14 cellular contexts compared by ENCODE assay signal in the genomic region with DNA sequence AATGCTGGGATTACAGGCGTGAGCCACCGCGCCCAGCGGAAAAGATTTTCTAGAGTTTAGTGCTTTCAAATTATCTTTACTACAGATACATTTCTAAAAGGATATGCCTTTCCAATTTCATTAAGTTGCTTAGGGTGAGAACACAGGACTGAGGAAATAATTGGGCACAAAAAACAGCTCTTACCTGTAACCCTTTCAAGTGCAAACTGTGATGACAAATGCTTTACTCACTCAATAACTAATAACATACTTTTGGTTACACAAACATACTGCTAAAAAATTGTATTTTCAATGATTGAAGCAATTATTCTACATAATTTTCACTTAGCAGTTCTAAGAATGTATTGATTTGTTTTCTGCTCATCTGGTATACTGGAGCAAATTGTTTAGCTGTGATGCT. TPM values are rescaled to one million over a fixed set of nuclear protein-coding genes. Genes with fewer than 3 reads are reported as not detected.
DNase-seq lines count a peak whose midpoint lies in the region; ATAC-seq, FAIRE-seq and TF ChIP-seq lines count a peak whose summit lies in the region.
"Had no signal": no experiment of that assay in that cellular context is flagged by ENCODE, and none has a peak within 500 bp of the region (broad histone marks: within the 10 kb centered on the region; RNA-seq: fewer than 3 reads in every experiment).

No MANE protein-coding gene starts in this region.

- no peak overlapping the region for H2AFZ ChIP-seq in HCT116 (ENCODE audit: low read depth, low read length, poor library complexity, severe bottlenecking)

- TF ChIP-seq CTCF in A549 (IDR thresholded peaks at IDR 0.05) = no peak
- TF ChIP-seq CTCF in HCT116 (IDR thresholded peaks at IDR 0.05 in 2 of 3, conservative IDR thresholded peaks at IDR 0.05 in 1 of 3; ENCODE audit: borderline replicate concordance in 1 of 3, insufficient read depth in 1 of 3, low read depth in 2 of 3, low read length in 2 of 3) = no peak
- TF ChIP-seq CTCF in epithelial cell of esophagus (IDR thresholded peaks at IDR 0.05; ENCODE audit: insufficient read depth, low read depth, low read length, missing control alignments) = no peak
- TF ChIP-seq CTCF in psoas muscle (IDR thresholded peaks at IDR 0.05) = no peak
- no peak for TF ChIP-seq CTCF in omental fat pad (IDR thresholded peaks at IDR 0.05)
- no peak for TF ChIP-seq CTCF in esophagus squamous epithelium (IDR thresholded peaks at IDR 0.05)

- no peak for TF ChIP-seq EP300 in A549 (IDR thresholded peaks at IDR 0.05)

- H3K36me3 ChIP-seq in HCT116 (ENCODE audit: control insufficient read depth in 1 of 2, insufficient read depth in 2 of 2, low read length in 2 of 2) (peaks cover 0 to 12% of the 10 kb centered on the region in 2 experiments; a peak in 1 of 4 replicates), psoas muscle (ENCODE audit: insufficient read depth in 1 of 2, low read depth in 1 of 2) (no peaks in the 10 kb centered on the region), esophagus squamous epithelium (no peaks in the 10 kb centered on the region)

- H3K27ac ChIP-seq in A549 (peak overlapping the region; percentile 83 to 89; a peak in 4 of 6 replicates), HCT116 (ENCODE audit: low read depth, low read length) (peak overlapping the region; percentile 89), psoas muscle (peak overlapping the region; percentile 79), esophagus squamous epithelium (no peak overlapping the region)

- TF ChIP-seq RAD21 in A549 (conservative IDR thresholded peaks at IDR 0.05 in 1 of 2, IDR thresholded peaks at IDR 0.05 in 1 of 2) (no peak), HCT116 (IDR thresholded peaks at IDR 0.05; ENCODE audit: low read depth) (no peak)

- H3K4me1 ChIP-seq in A549 (peaks cover 56% of the 10 kb centered on the region), HCT116 (ENCODE audit: control insufficient read depth in 1 of 2, insufficient read depth in 2 of 2, low read length in 2 of 2) (peaks cover 62 to 100% of the 10 kb centered on the region in 2 experiments), psoas muscle (peaks cover 30% of the 10 kb centered on the region), esophagus squamous epithelium (peaks cover 0 to 23% (median 0%) of the 10 kb centered on the region in 3 donors)
- H3K4me1 ChIP-seq: Caco-2 had no signal

- H3K4me3 ChIP-seq in A549 (no peak overlapping the region), HCT116 (replicated peaks in 1 of 2; ENCODE audit: low read depth in 1 of 2, low read length in 2 of 2) (peak overlapping the region; percentile 64 to 82), epithelial cell of esophagus (ENCODE audit: low read length) (no peak overlapping the region), psoas muscle (no peak overlapping the region), esophagus squamous epithelium (no peak overlapping the region)

- WGBS in A549 (ENCODE audit: missing lambda C conversion rate) = 98% methylated on average over 4 of the region's 4 CpGs
- 98 to 99% (median 99%) methylated on average over 4 of the region's 4 CpGs for WGBS in psoas muscle, 3 donors
- WGBS in esophagus squamous epithelium, 2 donors = 95 to 97% methylated on average over 4 of the region's 4 CpGs

- DNase-seq in A549 (ENCODE audit: low read depth in 1 of 2, low spot score in 1 of 2) = no peak
- no peak for DNase-seq in HCT116 (ENCODE audit: low read depth, low spot score)
- peak; percentile 41 for DNase-seq in epithelial cell of esophagus (ENCODE audit: low read depth)
- DNase-seq in psoas muscle = no peak
- DNase-seq in G401 (ENCODE audit: low spot score) = no peak
- DNase-seq in omental fat pad (ENCODE audit: low spot score) = no peak
- DNase-seq in esophagus squamous epithelium (lab: John Stamatoyannopoulos, UW) = no peak
- DNase-seq: 8988T; Caco-2; CD8-positive, alpha-beta memory T cell; DND-41; GF-D8; HCEC 1CT had no signal

- H3K79me2 ChIP-seq in HCT116 (ENCODE audit: insufficient read depth, low read length) = peaks cover 55% of the 10 kb centered on the region

- TF ChIP-seq POLR2A in A549 (IDR thresholded peaks at IDR 0.05; ENCODE audit: low read length) (no peak), HCT116 (IDR thresholded peaks at IDR 0.05; ENCODE audit: borderline replicate concordance, extremely low read depth, insufficient read depth, insufficient read length) (no peak), esophagus squamous epithelium (IDR thresholded peaks at IDR 0.05) (no peak)

- H3K9me3 ChIP-seq in A549 = no peaks in the 10 kb centered on the region
- H3K9me3 ChIP-seq in HCT116 (ENCODE audit: control insufficient read depth in 1 of 2, insufficient read depth in 1 of 2, low read depth in 1 of 2, low read length in 2 of 2) = no peaks in the 10 kb centered on the region
- H3K9me3 ChIP-seq in psoas muscle = no peaks in the 10 kb centered on the region
- no peaks in the 10 kb centered on the region for H3K9me3 ChIP-seq in esophagus squamous epithelium
- H3K9me3 ChIP-seq: Caco-2 had no signal

- no peaks in the 10 kb centered on the region for H4K20me1 ChIP-seq in HCT116 (ENCODE audit: insufficient read depth)

- POLR2A ChIA-PET in A549 (lab: Yijun Ruan, JAX) (no interaction called here), HCT116 (lab: Charles Lee) (interaction anchor here (0.7 to 3.1 kb wide), 17 partner anchors 10 to 294 kb away, joined by 3 to 18 read pairs (median 4); partner anchors contain the start of gene PALLD)

- peak overlapping the region; percentile 87 for H3K9ac ChIP-seq in HCT116 (ENCODE audit: low read length)

- in situ Hi-C loops in G401 (cut with HindIII; ENCODE audit: low sequenced_read_pairs) = no loop called here

- RAD21 ChIA-PET in HCT116 (lab: Charles Lee; ENCODE audit: low non-redundant PET in 1 of 2, low total read pairs in 2 of 2, uncharacterized antibody in 2 of 2, unreplicated experiment in 2 of 2) = no interaction called here

- no peaks in the 10 kb centered on the region for H3K9me2 ChIP-seq in HCT116 (ENCODE audit: insufficient read depth)

- intact Hi-C loops in HCT116 (cut with micrococcal nuclease) (loop anchor here (10.0 kb wide), 1 partner anchor 718 kb away; no protein-coding TSS in a partner anchor), psoas muscle (cut with DNase I) (no loop called here), esophagus squamous epithelium (cut with DNase I) (no loop called here)

- H3K4me2 ChIP-seq in A549 (peak overlapping the region; percentile 80), HCT116 (ENCODE audit: low read length) (peak overlapping the region; percentile 96)

- FAIRE-seq in A549 (lab: Jason Lieb, UNC) = no peak
- FAIRE-seq: GM19239 had no signal

- ATAC-seq in A549 = no peak
- peak; percentile 7; the same call in 1 of the 2 replicates for ATAC-seq in HCT116
- ATAC-seq in psoas muscle = no peak
- ATAC-seq in omental fat pad (ENCODE audit: low FRiP score) = no peak

- BruUV-seq in HCT116 (replicated peaks; lab: Mats Ljungman, UMichigan) = no TSS peak

- CTCF ChIA-PET in A549 (lab: Yijun Ruan, JAX) = no interaction called here
- CTCF ChIA-PET in HCT116 (lab: Charles Lee) = no interaction called here

- no peaks in the 10 kb centered on the region for H3K27me3 ChIP-seq in HCT116 (ENCODE audit: insufficient read depth, low read length)
- no peaks in the 10 kb centered on the region for H3K27me3 ChIP-seq in psoas muscle (ENCODE audit: insufficient read depth in 3 of 3, low read length in 2 of 3)
- peaks cover 0 to 28% (median 0%) of the 10 kb centered on the region in 4 donors for H3K27me3 ChIP-seq in esophagus squamous epithelium

TF ChIP-seq in A549, 52 proteins besides CTCF, POLR2A, EP300 and RAD21 (continues in another document):
- TF ChIP-seq EHMT2 (IDR thresholded peaks at IDR 0.05; ENCODE audit: low read depth) (no peak), TP53 (CRISPR knock-in tag; IDR thresholded peaks at IDR 0.05) (no peak), JUN (IDR thresholded peaks at IDR 0.05) (no peak), FOSL2 (IDR thresholded peaks at IDR 0.05) (no peak), FOSL2 (CRISPR knock-in tag; IDR thresholded peaks at IDR 0.05) (no peak), MAZ (IDR thresholded peaks at IDR 0.05; ENCODE audit: borderline replicate concordance, low read depth, low read length) (no peak), RFX5 (IDR thresholded peaks at IDR 0.05) (no peak)

TF ChIP-seq in HCT116, 20 proteins besides CTCF, POLR2A, EP300 and RAD21 (continues in another document):
- TF ChIP-seq EZH2phosphoT487 (IDR thresholded peaks at IDR 0.05; ENCODE audit: borderline replicate concordance) = no peak
- no peak for TF ChIP-seq EGR1 (IDR thresholded peaks at IDR 0.05; ENCODE audit: low read depth)
- TF ChIP-seq TCF7L2 (IDR thresholded peaks at IDR 0.05; ENCODE audit: borderline replicate concordance, extremely low read depth, insufficient read depth, insufficient read length) = no peak
- no peak for TF ChIP-seq POLR2AphosphoS5 (IDR thresholded peaks at IDR 0.05; ENCODE audit: low read depth, low read length)
- TF ChIP-seq FOSL1 (IDR thresholded peaks at IDR 0.05; ENCODE audit: low read depth) = no peak

RNA-seq across cellular contexts. Expression of gene PALLD, which starts 40.2 kb away (rescaled TPM):
- polyA plus RNA-seq in A549 (2011; rRNA removed) (88.8 and 99.3 TPM in 2 replicates), A549 (2017; fragmentation: RNase III; extraction: RNeasy Plus Mini Kit Qiagen cat#74134 plus additional on column Dnase treatment) (113 to 134 TPM (median 123 TPM) in 3 replicates), psoas muscle (100 to 1,000 TPM in 1 of 3 donors, 10 to 100 TPM in 2; 19.2 to 108 (median 89.9) TPM)
- polyA plus RNA-seq in A549 (2012; cell fraction: cytosol; rRNA removed) = 46.5 and 60.1 TPM in 2 replicates
- polyA plus RNA-seq in A549 (2012; cell fraction: nucleus; rRNA removed) = 58.7 and 75.0 TPM in 2 replicates
- 94.3 and 135 TPM in 2 replicates for polyA minus RNA-seq in A549 (2011; rRNA and poly(A)+ RNA removed)
- total RNA-seq in HCT116 (2021; ENCODE audit: unreplicated experiment) (166 TPM), psoas muscle (100 to 1,000 TPM; 168 to 245 (median 201) TPM), omental fat pad (100 to 1,000 TPM in 1 of 4 donors, 10 to 100 TPM in 3; 58.5 to 164 (median 84.2) TPM), esophagus squamous epithelium (100 to 1,000 TPM in 2 of 4 donors, 10 to 100 TPM in 2; 60.2 to 437 (median 118) TPM)
- 66.4 and 71.5 TPM in 2 replicates for polyA plus RNA-seq in HCT116 (2012)
- 0.51 TPM in 1 of 2 replicates, not detected in the other for total RNA-seq in G401 (2014; rRNA removed; shearing (Covaris generic))

RNA-seq across cellular contexts. Expression of gene DDX60L, which starts 56.8 kb away (rescaled TPM):
- polyA plus RNA-seq in A549 (2011; rRNA removed) (15.4 and 20.5 TPM in 2 replicates), A549 (2017; fragmentation: RNase III; extraction: RNeasy Plus Mini Kit Qiagen cat#74134 plus additional on column Dnase treatment) (11.1 to 12.2 TPM (median 12.0 TPM) in 3 replicates), psoas muscle (1 to 10 TPM in 2 of 3 donors, under 1 TPM in 1; 0.61 to 2.7 (median 2.3) TPM)
- polyA plus RNA-seq in A549 (2012; cell fraction: cytosol; rRNA removed) = 3.8 and 4.5 TPM in 2 replicates
- polyA plus RNA-seq in A549 (2012; cell fraction: nucleus; rRNA removed) = 3.9 and 8.1 TPM in 2 replicates
- 13.0 and 23.2 TPM in 2 replicates for polyA minus RNA-seq in A549 (2011; rRNA and poly(A)+ RNA removed)
- total RNA-seq in HCT116 (2021; ENCODE audit: unreplicated experiment) (99.1 TPM), psoas muscle (1 to 10 TPM; 3.9 to 4.9 (median 4.3) TPM), omental fat pad (10 to 100 TPM in 3 of 4 donors, 1 to 10 TPM in 1; 9.3 to 62.4 (median 32.2) TPM), esophagus squamous epithelium (10 to 100 TPM in 1 of 4 donors, 1 to 10 TPM in 3; 1.1 to 10.1 (median 6.6) TPM)
- 29.2 and 35.4 TPM in 2 replicates for polyA plus RNA-seq in HCT116 (2012)
- 0.12 TPM in 1 of 2 replicates, not detected in the other for total RNA-seq in G401 (2014; rRNA removed; shearing (Covaris generic))

Comparison
In these comparisons a context has a peak if more than half of its experiments do, and no peak if none do; other contexts are left out.
1. H3K27ac ChIP-seq: peak in A549 (2 of 2), HCT116 (single experiment) and psoas muscle (single experiment); none in esophagus squamous epithelium (0 of 4).
2. H3K4me3 ChIP-seq: peak in HCT116 (2 of 2); none in A549 (single experiment), epithelial cell of esophagus (single experiment), psoas muscle (single experiment) and esophagus squamous epithelium (0 of 4).
3. RNA of gene PALLD, which starts 40.2 kb away (total RNA-seq): 168 to 245 TPM in psoas muscle, 166 TPM in HCT116 (single experiment), 60.2 to 437 TPM in esophagus squamous epithelium and 58.5 to 164 TPM in omental fat pad; 0.51 TPM in G401; every median in the first group is over 10 times any median in the second.